In genomic region chr19:39425744-39426143, GRCh38 we compare ENCODE assay signal across 1 cellular context.
A peak's percentile ranks its signal among the peaks of the same experiment; 100 is the strongest.
TF ChIP-seq lines count a peak whose summit lies in the region.

No MANE protein-coding gene starts in this region.

TF ChIP-seq in K562, 482 proteins besides CTCF, POLR2A, EP300 and RAD21:
- TF ChIP-seq TEAD1 (CRISPR knock-in tag; IDR thresholded peaks at IDR 0.05) (no peak), TSC22D4 (tag; IDR thresholded peaks at IDR 0.05) (0 out of 2 replicates have a peak, but pooled peaks have one; percentile 20), BRD9 (IDR thresholded peaks at IDR 0.05; ENCODE audit: low read depth, partially characterized antibody) (no peak), ZNF184 (CRISPR knock-in tag; IDR thresholded peaks at IDR 0.05) (no peak), CREB3 (tag; conservative IDR thresholded peaks at IDR 0.05; ENCODE audit: low read depth) (no peak), GATAD2B (IDR thresholded peaks at IDR 0.05; ENCODE audit: borderline replicate concordance) (no peak), CUX1 (CRISPR knock-in tag; IDR thresholded peaks at IDR 0.05) (no peak), E2F4 (CRISPR knock-in tag; IDR thresholded peaks at IDR 0.05; ENCODE audit: low read depth) (no peak), THAP12 (CRISPR knock-in tag; IDR thresholded peaks at IDR 0.05) (no peak), MYNN (IDR thresholded peaks at IDR 0.05) (0 out of 2 replicates have a peak, but pooled peaks have one; percentile 13), MYNN (CRISPR knock-in tag; IDR thresholded peaks at IDR 0.05) (no peak), POLR2B (IDR thresholded peaks at IDR 0.05; ENCODE audit: low read depth, partially characterized antibody) (peak; percentile 51), ZNF668 (CRISPR knock-in tag; IDR thresholded peaks at IDR 0.05) (no peak), ZNF146 (CRISPR knock-in tag; IDR thresholded peaks at IDR 0.05; ENCODE audit: unreplicated experiment) (no peak), ATF6 (CRISPR knock-in tag; IDR thresholded peaks at IDR 0.05) (no peak), SUPT5H (IDR thresholded peaks at IDR 0.05) (peak; percentile 63), ZC3H4 (CRISPR knock-in tag; IDR thresholded peaks at IDR 0.05; ENCODE audit: borderline replicate concordance) (no peak), CHCHD3 (CRISPR knock-in tag; IDR thresholded peaks at IDR 0.05) (no peak), EGR1 (conservative IDR thresholded peaks at IDR 0.05) (0 out of 2 replicates have a peak, but pooled peaks have one; percentile 4), RBBP5 (IDR thresholded peaks at IDR 0.05; ENCODE audit: borderline replicate concordance, insufficient read depth, low read length, poor library complexity, severe bottlenecking) (no peak), ZNF655 (CRISPR knock-in tag; IDR thresholded peaks at IDR 0.05) (no peak)
